In genomic region chr3:142962520-142963265, GRCh38 we compare ENCODE assay signal across 8 cellular contexts. TPM values are rescaled to one million over a fixed set of nuclear protein-coding genes. Genes with fewer than 3 reads are reported as not detected.
DNase-seq lines count a peak whose midpoint lies in the region; ATAC-seq and TF ChIP-seq lines count a peak whose summit lies in the region.

No MANE protein-coding gene starts in this region.

- no peak for TF ChIP-seq CTCF in GM20000 (IDR thresholded peaks at IDR 0.05; ENCODE audit: extremely low read depth, missing control alignments)
- no peak for TF ChIP-seq CTCF in cardiac muscle cell (IDR thresholded peaks at IDR 0.05; ENCODE audit: low read depth, low read length)

- H3K27ac ChIP-seq in SK-N-MC (no peak overlapping the region), cardiac muscle cell (no peak overlapping the region)

- no peaks in the 10 kb centered on the region for H3K36me3 ChIP-seq in SK-N-MC (ENCODE audit: insufficient read depth, low read length)
- H3K36me3 ChIP-seq in cardiac muscle cell: no peaks in the 10 kb centered on the region

- H3K4me3 ChIP-seq in SK-N-MC (peak overlapping the region; percentile 85), cardiac muscle cell (peak overlapping the region; percentile 46), skeletal muscle cell (ENCODE audit: low read depth, low read length) (peak overlapping the region; percentile 63)

- H3K4me1 ChIP-seq in cardiac muscle cell (ENCODE audit: low read depth): peaks cover 9% of the 10 kb centered on the region

- H3K9ac ChIP-seq in SK-N-MC (ENCODE audit: insufficient read length): no peak overlapping the region

- DNase-seq in GM20000 (ENCODE audit: low spot score) (peak; percentile 31), SK-N-MC (ENCODE audit: low read depth, low spot score) (no peak), cardiac muscle cell (ENCODE audit: low read depth in 1 of 2, low spot score in 1 of 2) (no peak), skeletal muscle cell (ENCODE audit: low read depth) (no peak), NOMO-1 treated with dmso at 0.1 percent for 144 hours (lab: John Stamatoyannopoulos, UW; ENCODE audit: unreplicated experiment) (no peak), C1 segment of cervical spinal cord (lab: John Stamatoyannopoulos, UW) (no peak), activated gamma-delta T cell treated with Interleukin-2 at 50 U/mL for 16 hours (no peak)

- peaks cover 30% of the 10 kb centered on the region for H3K27me3 ChIP-seq in cardiac muscle cell

- H3K9me3 ChIP-seq in SK-N-MC (ENCODE audit: low read depth, low read length) (no peaks in the 10 kb centered on the region), cardiac muscle cell (ENCODE audit: low read depth) (no peaks in the 10 kb centered on the region)

- no peak for ATAC-seq in HG03565 (IDR thresholded peaks at IDR 0.05; ENCODE audit: unreplicated experiment)

RNA-seq across cellular contexts. Expression of gene PAQR9, which starts 0.8 kb away (rescaled TPM):
- total RNA-seq in cardiac muscle cell: 0.18 and 1.0 TPM in 2 replicates
- polyA plus RNA-seq in cardiac muscle cell: 0.68 and 1.1 TPM in 2 replicates

RNA-seq across cellular contexts. Expression of gene U2SURP, which starts 38.7 kb away (rescaled TPM):
- total RNA-seq in cardiac muscle cell: 30.1 and 89.0 TPM in 2 replicates
- polyA plus RNA-seq in cardiac muscle cell: 66.4 and 91.5 TPM in 2 replicates
